ENCODE assay signal across 16 cellular contexts in genomic region chr1:171595324-171595723, GRCh38. TPM values are rescaled to one million over a fixed set of nuclear protein-coding genes. Genes with fewer than 3 reads are reported as not detected.
DNase-seq lines count a peak whose midpoint lies in the region; ATAC-seq and TF ChIP-seq lines count a peak whose summit lies in the region.
"Had no signal": no experiment of that assay in that cellular context is flagged by ENCODE, and none has a peak within 500 bp of the region (broad histone marks: within the 10 kb centered on the region; RNA-seq: fewer than 3 reads in every experiment).

No MANE protein-coding gene starts in this region.

- no peak for TF ChIP-seq CTCF in WTC11 (IDR thresholded peaks at IDR 0.05)
- TF ChIP-seq CTCF in fibroblast of villous mesenchyme (IDR thresholded peaks at IDR 0.05; ENCODE audit: insufficient read depth, low read depth, low read length), result no peak

- H3K9me3 Mint-ChIP-seq in WTC11, result no peaks in the 10 kb centered on the region
- H3K9me3 Mint-ChIP-seq: CD8-positive, alpha-beta memory T cell had no signal

- DNase-seq in DMS 273 (lab: John Stamatoyannopoulos, UW; ENCODE audit: unreplicated experiment) (peak; percentile 11), DMS 273 treated with DMSO at 0.1 percent for 48 hours (lab: John Stamatoyannopoulos, UW) (no peak), WTC11 (ENCODE audit: low spot score) (no peak), fibroblast of villous mesenchyme (ENCODE audit: low read depth) (peak; percentile 55), renal cortical epithelial cell (ENCODE audit: low read depth) (peak; percentile 94)
- no peak for DNase-seq in activated CD4-positive, alpha-beta T cell treated with anti-CD3 and anti-CD28 coated beads for 48 hours
- DNase-seq: aorta; CD8-positive, alpha-beta memory T cell; GDM1; NCI-H446; PC-9; stimulated activated naive CD8-positive, alpha-beta T cell treated with anti-CD3 and anti-CD28 coated beads, Interleukin-15, Interleukin-2, amounts not matched to agents 100 U/mL and 50 U/mL, for 24 hours had no signal

- ATAC-seq in WTC11 (no peak), HG03280 (IDR thresholded peaks at IDR 0.05; ENCODE audit: unreplicated experiment) (no peak), esophagus mucosa (no peak)
- ATAC-seq: activated CD4-positive, CD25-positive, alpha-beta regulatory T cell treated with anti-CD3 and anti-CD28 coated beads, Interleukin-2, amount 50 U/mL, for 24 hours; stimulated activated naive CD8-positive, alpha-beta T cell treated with anti-CD3 and anti-CD28 coated beads, Interleukin-15, Interleukin-2, amounts not matched to agents 100 U/mL and 50 U/mL, for 24 hours had no signal

- H3K4me3 ChIP-seq in fibroblast of villous mesenchyme (ENCODE audit: low read depth, low read length), result no peak overlapping the region
- H3K4me3 ChIP-seq: PC-9 had no signal

- CTCF ChIA-PET in WTC11 (lab: Charles Lee), result no interaction called here

- no peak overlapping the region for H3K4me3 Mint-ChIP-seq in WTC11
- H3K4me3 Mint-ChIP-seq: CD8-positive, alpha-beta memory T cell had no signal

- peaks cover 29% of the 10 kb centered on the region for H3K36me3 Mint-ChIP-seq in WTC11

- H3K27me3 Mint-ChIP-seq in WTC11 (ENCODE audit: low read depth), result no peaks in the 10 kb centered on the region
- H3K27me3 Mint-ChIP-seq: CD8-positive, alpha-beta memory T cell had no signal

- POLR2A ChIA-PET in WTC11 (lab: Charles Lee), result no interaction called here

- H3K4me1 Mint-ChIP-seq in WTC11, result peaks cover 7% of the 10 kb centered on the region
- H3K4me1 Mint-ChIP-seq: CD8-positive, alpha-beta memory T cell had no signal

- no peak overlapping the region for H3K27ac Mint-ChIP-seq in WTC11

TF ChIP-seq in WTC11, 78 proteins besides CTCF, POLR2A, EP300 and RAD21:
- 0 out of 2 replicates have a peak, but pooled peaks have one; percentile 27 for TF ChIP-seq AR (CRISPR knock-in tag; IDR thresholded peaks at IDR 0.05)
- TF ChIP-seq ERG (CRISPR knock-in tag; IDR thresholded peaks at IDR 0.05), result no peak
- TF ChIP-seq ARID4B (CRISPR knock-in tag; IDR thresholded peaks at IDR 0.05; ENCODE audit: borderline replicate concordance), result no peak

RNA-seq across cellular contexts. Expression of gene MYOCOS, which starts 26.7 kb away (rescaled TPM):
- total RNA-seq in WTC11 (2021), result not detected in 3 replicates
- total RNA-seq in fibroblast of villous mesenchyme, result under 0.01 TPM in 1 of 2 replicates, not detected in the other
- 0.35 TPM in 1 of 2 replicates, not detected in the other for total RNA-seq in renal cortical epithelial cell
- not detected for total RNA-seq in esophagus mucosa
- total RNA-seq: aorta; CD8-positive, alpha-beta memory T cell; glomerular endothelial cell; PC-9 had no signal

RNA-seq across cellular contexts. Expression of gene MYOC, which starts 57.2 kb away (rescaled TPM):
- not detected in 3 replicates for total RNA-seq in WTC11 (2021)
- total RNA-seq in fibroblast of villous mesenchyme, result not detected in 2 replicates
- 0.10 TPM in 1 of 2 replicates, not detected in the other for total RNA-seq in renal cortical epithelial cell
- 0.20 TPM for total RNA-seq in esophagus mucosa
- total RNA-seq: CD8-positive, alpha-beta memory T cell; PC-9 had no signal

Comparison
In these comparisons a context has a peak if more than half of its experiments do, and no peak if none do; other contexts are left out.
1. DNase-seq: peak in DMS 273 (single experiment), fibroblast of villous mesenchyme (single experiment) and renal cortical epithelial cell (single experiment); none in DMS 273 treated with DMSO at 0.1 percent for 48 hours (single experiment), WTC11 (single experiment) and activated CD4-positive, alpha-beta T cell treated with anti-CD3 and anti-CD28 coated beads for 48 hours (single experiment).